14 cellular contexts compared by ENCODE assay signal in genomic region chr5:149406979-149407306, GRCh38. TPM values are rescaled to one million over a fixed set of nuclear protein-coding genes. Genes with fewer than 3 reads are reported as not detected.
DNase-seq lines count a peak whose midpoint lies in the region; TF ChIP-seq lines count a peak whose summit lies in the region.
"Had no signal": no experiment of that assay in that cellular context is flagged by ENCODE, and none has a peak within 500 bp of the region (broad histone marks: within the 10 kb centered on the region; RNA-seq: fewer than 3 reads in every experiment).

No MANE protein-coding gene starts in this region.

- no peak for TF ChIP-seq EP300 in sigmoid colon (IDR thresholded peaks at IDR 0.05)

- intact Hi-C loops in sigmoid colon (cut with DNase I) (loop anchor here (1.0 kb wide), 2 partner anchors 18 to 24 kb away; no protein-coding TSS in a partner anchor), head of caudate nucleus (cut with DNase I) (no loop called here)

- TF ChIP-seq CTCF in AG09309 (IDR thresholded peaks at IDR 0.05; ENCODE audit: control insufficient read depth, insufficient read depth, low read depth, low read length, missing control alignments) (no peak), astrocyte of the cerebellum (IDR thresholded peaks at IDR 0.05; ENCODE audit: low read depth, low read length, missing control alignments) (no peak), kidney epithelial cell (IDR thresholded peaks at IDR 0.05; ENCODE audit: insufficient read depth, low read length, poor library complexity, severe bottlenecking) (no peak), sigmoid colon (IDR thresholded peaks at IDR 0.05) (no peak)

- H3K4me1 ChIP-seq in sigmoid colon: peaks cover 0 to 33% (median 29%) of the 10 kb centered on the region in 4 donors

- H3K36me3 ChIP-seq in kidney epithelial cell (ENCODE audit: control insufficient read depth, insufficient read depth, low read length) (no peaks in the 10 kb centered on the region), sigmoid colon (peaks cover 46 to 51% (median 50%) of the 10 kb centered on the region in 4 donors)
- H3K36me3 ChIP-seq: neutrophil had no signal

- peak in 1 of 2 donors; percentile 99 for TF ChIP-seq POLR2A in sigmoid colon (IDR thresholded peaks at IDR 0.05)

- peak overlapping the region; percentile 96 to 98 (median 98) for H3K27ac ChIP-seq in sigmoid colon
- H3K27ac ChIP-seq: neutrophil had no signal

- H3K27me3 ChIP-seq in kidney epithelial cell (ENCODE audit: control insufficient read depth, insufficient read depth, low read length) (no peaks in the 10 kb centered on the region), sigmoid colon (no peaks in the 10 kb centered on the region)
- H3K27me3 ChIP-seq: neutrophil had no signal

- H3K4me3 ChIP-seq in AG09309 (ENCODE audit: control insufficient read depth, low read depth, low read length): peak overlapping the region; percentile 82
- peak overlapping the region; percentile 40 for H3K4me3 ChIP-seq in astrocyte of the cerebellum (ENCODE audit: low read depth, low read length)
- H3K4me3 ChIP-seq in kidney epithelial cell (ENCODE audit: low read depth, low read length): peak overlapping the region; percentile 4
- H3K4me3 ChIP-seq in sigmoid colon: peak overlapping the region; percentile 75 to 95 (median 84)

- 61 to 68% methylated on average over 4 of the region's 4 CpGs for WGBS in sigmoid colon, 2 donors

- DNase-seq in AG09309 (ENCODE audit: low read depth) (no peak), astrocyte of the cerebellum (ENCODE audit: low read depth) (no peak), kidney epithelial cell (ENCODE audit: low read depth) (no peak), sigmoid colon (no peak), head of caudate nucleus (no peak), NCI-H446 (lab: John Stamatoyannopoulos, UW) (no peak), islet precursor cell (no peak), germinal center (ENCODE audit: low spot score) (no peak)
- DNase-seq: activated CD4-positive, alpha-beta T cell treated with anti-CD3 and anti-CD28 coated beads, Interleukin-2, amount 50 U/mL, for 1 hour; effector memory CD4-positive, alpha-beta T cell; NCI-H1417; NCI-H774; stimulated activated CD4-positive, alpha-beta T cell treated with anti-CD3 and anti-CD28 coated beads, Interleukin-4, amount 100 ng/mL, for 4 hours had no signal

- no peaks in the 10 kb centered on the region for H3K9me3 ChIP-seq in sigmoid colon
- H3K9me3 ChIP-seq: neutrophil had no signal

- in situ Hi-C loops in astrocyte of the cerebellum (cut with HindIII; ENCODE audit: low sequenced_read_pairs): no loop called here

RNA-seq across cellular contexts. Expression of gene IL17B, which starts 27.9 kb away (rescaled TPM):
- total RNA-seq in kidney epithelial cell: not detected in 2 replicates
- total RNA-seq in sigmoid colon: 1 to 10 TPM; 3.0 to 9.6 (median 5.6) TPM
- under 1 TPM in 1 of 3 donors, not detected in 2; 0.82 TPM for polyA plus RNA-seq in sigmoid colon

RNA-seq across cellular contexts. Expression of gene PCYOX1L, which starts 49.1 kb away (rescaled TPM):
- total RNA-seq in kidney epithelial cell: 8.6 and 11.9 TPM in 2 replicates
- total RNA-seq in sigmoid colon: 1 to 10 TPM; 2.5 to 3.9 (median 3.5) TPM
- 1 to 10 TPM in 2 of 3 donors, under 1 TPM in 1; 0.69 to 7.4 (median 1.2) TPM for polyA plus RNA-seq in sigmoid colon

Comparison
In these comparisons a context has a peak if more than half of its experiments do, and no peak if none do; other contexts are left out.
1. H3K4me3 ChIP-seq: peak in every context shown above with its lines; median percentile 84 in sigmoid colon; 82 in AG09309; 40 in astrocyte of the cerebellum; 4 in kidney epithelial cell.